16 cellular contexts compared by ENCODE assay signal in genomic region chr18:3502650-3503049, GRCh38. TPM values are rescaled to one million over a fixed set of nuclear protein-coding genes. Genes with fewer than 3 reads are reported as not detected.
DNase-seq lines count a peak whose midpoint lies in the region; ATAC-seq and TF ChIP-seq lines count a peak whose summit lies in the region.
"Had no signal": no experiment of that assay in that cellular context is flagged by ENCODE, and none has a peak within 500 bp of the region (broad histone marks: within the 10 kb centered on the region; RNA-seq: fewer than 3 reads in every experiment).

No MANE protein-coding gene starts in this region.

- TF ChIP-seq CTCF in adrenal gland (IDR thresholded peaks at IDR 0.05), result no peak

- H3K9me3 Mint-ChIP-seq in activated naive CD8-positive, alpha-beta T cell treated with anti-CD3 and anti-CD28 coated beads, Interleukin-2, amount 50 U/mL, for 24 hours, result no peaks in the 10 kb centered on the region
- no peaks in the 10 kb centered on the region for H3K9me3 Mint-ChIP-seq in activated naive CD8-positive, alpha-beta T cell treated with anti-CD3 and anti-CD28 coated beads for 36 hours
- H3K9me3 Mint-ChIP-seq: CD4-positive, alpha-beta memory T cell had no signal

- no peak overlapping the region for H3K9ac ChIP-seq in Karpas-422 (ENCODE audit: low read length)
- H3K9ac ChIP-seq: BLaER1 had no signal

- H3K27me3 ChIP-seq in Karpas-422 (ENCODE audit: low read length) (no peaks in the 10 kb centered on the region), adrenal gland (no peaks in the 10 kb centered on the region)

- no peak for DNase-seq in activated naive CD8-positive, alpha-beta T cell treated with anti-CD3 and anti-CD28 coated beads, Interleukin-2, amount 50 U/mL, for 24 hours
- DNase-seq in activated naive CD8-positive, alpha-beta T cell treated with anti-CD3 and anti-CD28 coated beads for 36 hours, result no peak
- DNase-seq in Karpas-422, result no peak
- DNase-seq in adrenal gland, result no peak
- no peak for DNase-seq in NCI-H2171 treated with DMSO at 0.1 percent for 48 hours (lab: John Stamatoyannopoulos, UW)
- DNase-seq: 8988T; CD4-positive, alpha-beta memory T cell; DMS79 treated with DMSO at 0.1 percent for 48 hours; GOT3; H7 had no signal

- H3K79me2 ChIP-seq in Karpas-422 (ENCODE audit: low read length), result peaks cover 15% of the 10 kb centered on the region

- no peak for TF ChIP-seq POLR2A in adrenal gland (IDR thresholded peaks at IDR 0.05)

- peak; percentile 62 for ATAC-seq in activated naive CD8-positive, alpha-beta T cell treated with anti-CD3 and anti-CD28 coated beads, Interleukin-2, amount 50 U/mL, for 24 hours
- ATAC-seq in HG03460 (IDR thresholded peaks at IDR 0.05; ENCODE audit: unreplicated experiment) (no peak), HG02981 (IDR thresholded peaks at IDR 0.05; ENCODE audit: unreplicated experiment) (no peak)
- ATAC-seq: GM12878 had no signal

- H3K4me1 Mint-ChIP-seq in activated naive CD8-positive, alpha-beta T cell treated with anti-CD3 and anti-CD28 coated beads, Interleukin-2, amount 50 U/mL, for 24 hours, result peaks cover 24% of the 10 kb centered on the region
- peaks cover 13% of the 10 kb centered on the region for H3K4me1 Mint-ChIP-seq in activated naive CD8-positive, alpha-beta T cell treated with anti-CD3 and anti-CD28 coated beads for 36 hours

- H3K4me3 ChIP-seq in Karpas-422 (ENCODE audit: low read length) (no peak overlapping the region), adrenal gland (no peak overlapping the region)
- H3K4me3 ChIP-seq: BLaER1, GM12878 had no signal

- H3K27me3 Mint-ChIP-seq in activated naive CD8-positive, alpha-beta T cell treated with anti-CD3 and anti-CD28 coated beads, Interleukin-2, amount 50 U/mL, for 24 hours, result peaks cover 35% of the 10 kb centered on the region
- peaks cover 29% of the 10 kb centered on the region for H3K27me3 Mint-ChIP-seq in activated naive CD8-positive, alpha-beta T cell treated with anti-CD3 and anti-CD28 coated beads for 36 hours

- WGBS in adrenal gland, 4 donors, result 34 to 50% (median 39%) methylated on average over 4 of the region's 4 CpGs

- H3K36me3 ChIP-seq in Karpas-422 (ENCODE audit: insufficient read depth, low read length) (peaks cover 35% of the 10 kb centered on the region), adrenal gland (replicated peaks in 1 of 2) (no peaks in the 10 kb centered on the region)
- H3K36me3 ChIP-seq: BLaER1 had no signal

- no peak overlapping the region for H3K4me3 Mint-ChIP-seq in activated naive CD8-positive, alpha-beta T cell treated with anti-CD3 and anti-CD28 coated beads, Interleukin-2, amount 50 U/mL, for 24 hours
- no peak overlapping the region for H3K4me3 Mint-ChIP-seq in activated naive CD8-positive, alpha-beta T cell treated with anti-CD3 and anti-CD28 coated beads for 36 hours
- H3K4me3 Mint-ChIP-seq: CD14-positive monocyte; CD4-positive, alpha-beta memory T cell had no signal

- H3K4me2 ChIP-seq in Karpas-422 (ENCODE audit: low read depth, low read length, poor library complexity, severe bottlenecking), result no peak overlapping the region
- H3K4me2 ChIP-seq: BLaER1 had no signal

- H3K9me2 ChIP-seq in Karpas-422 (replicated peaks; ENCODE audit: insufficient read depth, low read length), result no peaks in the 10 kb centered on the region

- H2AFZ ChIP-seq in Karpas-422 (ENCODE audit: low read length), result no peak overlapping the region

- H3K9me3 ChIP-seq in Karpas-422 (ENCODE audit: low read length), result no peaks in the 10 kb centered on the region
- H3K9me3 ChIP-seq in adrenal gland (replicated peaks in 1 of 3), result no peaks in the 10 kb centered on the region
- H3K9me3 ChIP-seq: BLaER1 had no signal

- intact Hi-C loops in adrenal gland (cut with DNase I), result loop anchor here in 1 of 2 donors (5.0 kb wide), 1 partner anchor 80 kb away; no protein-coding TSS in a partner anchor

- no peaks in the 10 kb centered on the region for H3K36me3 Mint-ChIP-seq in activated naive CD8-positive, alpha-beta T cell treated with anti-CD3 and anti-CD28 coated beads, Interleukin-2, amount 50 U/mL, for 24 hours (ENCODE audit: low read depth)
- H3K36me3 Mint-ChIP-seq in activated naive CD8-positive, alpha-beta T cell treated with anti-CD3 and anti-CD28 coated beads for 36 hours, result no peaks in the 10 kb centered on the region
- H3K36me3 Mint-ChIP-seq: CD4-positive, alpha-beta memory T cell had no signal

- no peaks in the 10 kb centered on the region for H4K20me1 ChIP-seq in Karpas-422 (ENCODE audit: insufficient read depth, low read depth, low read length)
- H4K20me1 ChIP-seq: BLaER1 had no signal

- H3K27ac ChIP-seq in Karpas-422 (ENCODE audit: low read length) (peak overlapping the region; percentile 69), adrenal gland (peak overlapping the region in 3 of 5 donors; percentile 11 to 24 (median 14))
- H3K27ac ChIP-seq: BLaER1, HL-60 had no signal

- H3K4me1 ChIP-seq in Karpas-422 (ENCODE audit: low read length), result peaks cover 76% of the 10 kb centered on the region
- H3K4me1 ChIP-seq in adrenal gland (replicated peaks in 1 of 2), result peaks cover 14 to 27% of the 10 kb centered on the region in 2 donors

- peak overlapping the region; percentile 16 for H3K27ac Mint-ChIP-seq in activated naive CD8-positive, alpha-beta T cell treated with anti-CD3 and anti-CD28 coated beads, Interleukin-2, amount 50 U/mL, for 24 hours
- H3K27ac Mint-ChIP-seq in activated naive CD8-positive, alpha-beta T cell treated with anti-CD3 and anti-CD28 coated beads for 36 hours, result no peak overlapping the region
- H3K27ac Mint-ChIP-seq: CD4-positive, alpha-beta memory T cell had no signal

RNA-seq across cellular contexts. Expression of gene TGIF1, which starts 52.7 kb away (rescaled TPM):
- total RNA-seq in activated naive CD8-positive, alpha-beta T cell treated with anti-CD3 and anti-CD28 coated beads for 36 hours, result 10 to 100 TPM; 18.8 to 21.2 TPM
- 82.6 and 110 TPM in 2 replicates for total RNA-seq in Karpas-422 (2014; rRNA removed; shearing (Covaris generic); ENCODE audit: low replicate concordance)
- 10 to 100 TPM; 25.7 to 83.1 (median 61.1) TPM for total RNA-seq in adrenal gland
- 10 to 100 TPM; 40.9 to 53.2 (median 45.1) TPM for polyA plus RNA-seq in adrenal gland
